Comparison of ENCODE assay signal across 1 cellular context in genomic region chr12:115088995-115089841, GRCh38.
TF ChIP-seq lines count a peak whose summit lies in the region.

No MANE protein-coding gene starts in this region.

TF ChIP-seq in HepG2, 621 proteins besides CTCF, POLR2A, EP300 and RAD21 (continued from another document and continues in another):
- TF ChIP-seq ZNF333 (CRISPR knock-in tag; IDR thresholded peaks at IDR 0.05; ENCODE audit: borderline replicate concordance) (peak; percentile 69; the same call in 1 of the 2 replicates), ZZZ3 (CRISPR knock-in tag; IDR thresholded peaks at IDR 0.05; ENCODE audit: borderline replicate concordance) (no peak), HES4 (CRISPR knock-in tag; IDR thresholded peaks at IDR 0.05; ENCODE audit: borderline replicate concordance) (no peak), ZNF431 (CRISPR knock-in tag; IDR thresholded peaks at IDR 0.05; ENCODE audit: borderline replicate concordance, low read depth) (peak; percentile 74; the same call in 1 of the 2 replicates), ARNT2 (CRISPR knock-in tag; IDR thresholded peaks at IDR 0.05; ENCODE audit: low read depth) (peak; percentile 46), JDP2 (CRISPR knock-in tag; IDR thresholded peaks at IDR 0.05; ENCODE audit: borderline replicate concordance) (no peak; the same call in 1 of the 2 replicates), ZNF75D (CRISPR knock-in tag; IDR thresholded peaks at IDR 0.05; ENCODE audit: borderline replicate concordance) (no peak), ZNF138 (CRISPR knock-in tag; IDR thresholded peaks at IDR 0.05; ENCODE audit: low read depth) (no peak), SMAD1 (CRISPR knock-in tag; IDR thresholded peaks at IDR 0.05; ENCODE audit: borderline replicate concordance, low read depth) (peak; percentile 41; the same call in 1 of the 2 replicates), IRX3 (CRISPR knock-in tag; IDR thresholded peaks at IDR 0.05; ENCODE audit: borderline replicate concordance, low read depth) (peak; percentile 93; the same call in 1 of the 2 replicates), ZNF331 (CRISPR knock-in tag; IDR thresholded peaks at IDR 0.05) (peak; percentile 91), ZNF768 (CRISPR knock-in tag; IDR thresholded peaks at IDR 0.05) (peak; percentile 68; the same call in 1 of the 2 replicates), SMAD3 (CRISPR knock-in tag; IDR thresholded peaks at IDR 0.05) (no peak), ZBTB2 (CRISPR knock-in tag; IDR thresholded peaks at IDR 0.05; ENCODE audit: low read depth) (0 out of 2 replicates have a peak, but pooled peaks have one; percentile 50), PBX3 (CRISPR knock-in tag; IDR thresholded peaks at IDR 0.05; ENCODE audit: borderline replicate concordance) (no peak), ZNF639 (CRISPR knock-in tag; conservative IDR thresholded peaks at IDR 0.05) (0 out of 2 replicates have a peak, but pooled peaks have one; percentile 41), HMG20B (CRISPR knock-in tag; conservative IDR thresholded peaks at IDR 0.05) (peak; percentile 77; the same call in 1 of the 2 replicates), ZMYM3 (CRISPR knock-in tag; IDR thresholded peaks at IDR 0.05) (peak; percentile 94), SRY (CRISPR knock-in tag; IDR thresholded peaks at IDR 0.05) (0 out of 2 replicates have a peak, but pooled peaks have one; percentile 56), BRCA1 (CRISPR knock-in tag; IDR thresholded peaks at IDR 0.05) (peak; percentile 89), ZNF552 (CRISPR knock-in tag; IDR thresholded peaks at IDR 0.05; ENCODE audit: borderline replicate concordance) (no peak; the same call in 1 of the 2 replicates), GATAD2A (CRISPR knock-in tag; IDR thresholded peaks at IDR 0.05) (peak; percentile 91), NFE2L1 (CRISPR knock-in tag; IDR thresholded peaks at IDR 0.05; ENCODE audit: borderline replicate concordance) (no peak), PHF21A (CRISPR knock-in tag; IDR thresholded peaks at IDR 0.05) (peak; percentile 88), THAP8 (CRISPR knock-in tag; IDR thresholded peaks at IDR 0.05; ENCODE audit: borderline replicate concordance) (no peak), ZBTB7A (CRISPR knock-in tag; IDR thresholded peaks at IDR 0.05) (peak; percentile 92), ZFX (CRISPR knock-in tag; IDR thresholded peaks at IDR 0.05; ENCODE audit: low read depth) (peak; percentile 87), LRRFIP1 (CRISPR knock-in tag; conservative IDR thresholded peaks at IDR 0.05) (no peak), ARNTL (CRISPR knock-in tag; IDR thresholded peaks at IDR 0.05) (peak; percentile 89), ZNF496 (CRISPR knock-in tag; IDR thresholded peaks at IDR 0.05; ENCODE audit: insufficient replicate concordance) (no peak), ZBTB3 (CRISPR knock-in tag; IDR thresholded peaks at IDR 0.05; ENCODE audit: borderline replicate concordance, low read depth) (no peak), ZNF746 (CRISPR knock-in tag; IDR thresholded peaks at IDR 0.05) (peak; percentile 80), FOXP1 (IDR thresholded peaks at IDR 0.05) (peak; percentile 64), FOXP1 (CRISPR knock-in tag; IDR thresholded peaks at IDR 0.05) (peak; percentile 97), GZF1 (CRISPR knock-in tag; IDR thresholded peaks at IDR 0.05) (peak; percentile 70; the same call in 1 of the 2 replicates), SCMH1 (CRISPR knock-in tag; IDR thresholded peaks at IDR 0.05; ENCODE audit: borderline replicate concordance) (no peak)
- TF ChIP-seq, protein P1, sequence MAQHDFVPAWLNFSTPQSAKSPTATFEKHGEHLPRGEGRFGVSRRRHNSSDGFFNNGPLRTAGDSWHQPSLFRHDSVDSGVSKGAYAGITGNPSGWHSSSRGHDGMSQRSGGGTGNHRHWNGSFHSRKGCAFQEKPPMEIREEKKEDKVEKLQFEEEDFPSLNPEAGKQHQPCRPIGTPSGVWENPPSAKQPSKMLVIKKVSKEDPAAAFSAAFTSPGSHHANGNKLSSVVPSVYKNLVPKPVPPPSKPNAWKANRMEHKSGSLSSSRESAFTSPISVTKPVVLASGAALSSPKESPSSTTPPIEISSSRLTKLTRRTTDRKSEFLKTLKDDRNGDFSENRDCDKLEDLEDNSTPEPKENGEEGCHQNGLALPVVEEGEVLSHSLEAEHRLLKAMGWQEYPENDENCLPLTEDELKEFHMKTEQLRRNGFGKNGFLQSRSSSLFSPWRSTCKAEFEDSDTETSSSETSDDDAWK (CRISPR knock-in tag; IDR thresholded peaks at IDR 0.05) = no peak
- TF ChIP-seq, protein P2, sequence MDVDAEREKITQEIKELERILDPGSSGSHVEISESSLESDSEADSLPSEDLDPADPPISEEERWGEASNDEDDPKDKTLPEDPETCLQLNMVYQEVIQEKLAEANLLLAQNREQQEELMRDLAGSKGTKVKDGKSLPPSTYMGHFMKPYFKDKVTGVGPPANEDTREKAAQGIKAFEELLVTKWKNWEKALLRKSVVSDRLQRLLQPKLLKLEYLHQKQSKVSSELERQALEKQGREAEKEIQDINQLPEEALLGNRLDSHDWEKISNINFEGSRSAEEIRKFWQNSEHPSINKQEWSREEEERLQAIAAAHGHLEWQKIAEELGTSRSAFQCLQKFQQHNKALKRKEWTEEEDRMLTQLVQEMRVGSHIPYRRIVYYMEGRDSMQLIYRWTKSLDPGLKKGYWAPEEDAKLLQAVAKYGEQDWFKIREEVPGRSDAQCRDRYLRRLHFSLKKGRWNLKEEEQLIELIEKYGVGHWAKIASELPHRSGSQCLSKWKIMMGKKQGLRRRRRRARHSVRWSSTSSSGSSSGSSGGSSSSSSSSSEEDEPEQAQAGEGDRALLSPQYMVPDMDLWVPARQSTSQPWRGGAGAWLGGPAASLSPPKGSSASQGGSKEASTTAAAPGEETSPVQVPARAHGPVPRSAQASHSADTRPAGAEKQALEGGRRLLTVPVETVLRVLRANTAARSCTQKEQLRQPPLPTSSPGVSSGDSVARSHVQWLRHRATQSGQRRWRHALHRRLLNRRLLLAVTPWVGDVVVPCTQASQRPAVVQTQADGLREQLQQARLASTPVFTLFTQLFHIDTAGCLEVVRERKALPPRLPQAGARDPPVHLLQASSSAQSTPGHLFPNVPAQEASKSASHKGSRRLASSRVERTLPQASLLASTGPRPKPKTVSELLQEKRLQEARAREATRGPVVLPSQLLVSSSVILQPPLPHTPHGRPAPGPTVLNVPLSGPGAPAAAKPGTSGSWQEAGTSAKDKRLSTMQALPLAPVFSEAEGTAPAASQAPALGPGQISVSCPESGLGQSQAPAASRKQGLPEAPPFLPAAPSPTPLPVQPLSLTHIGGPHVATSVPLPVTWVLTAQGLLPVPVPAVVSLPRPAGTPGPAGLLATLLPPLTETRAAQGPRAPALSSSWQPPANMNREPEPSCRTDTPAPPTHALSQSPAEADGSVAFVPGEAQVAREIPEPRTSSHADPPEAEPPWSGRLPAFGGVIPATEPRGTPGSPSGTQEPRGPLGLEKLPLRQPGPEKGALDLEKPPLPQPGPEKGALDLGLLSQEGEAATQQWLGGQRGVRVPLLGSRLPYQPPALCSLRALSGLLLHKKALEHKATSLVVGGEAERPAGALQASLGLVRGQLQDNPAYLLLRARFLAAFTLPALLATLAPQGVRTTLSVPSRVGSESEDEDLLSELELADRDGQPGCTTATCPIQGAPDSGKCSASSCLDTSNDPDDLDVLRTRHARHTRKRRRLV (CRISPR knock-in tag; IDR thresholded peaks at IDR 0.05) = no peak
- TF ChIP-seq, protein P3, sequence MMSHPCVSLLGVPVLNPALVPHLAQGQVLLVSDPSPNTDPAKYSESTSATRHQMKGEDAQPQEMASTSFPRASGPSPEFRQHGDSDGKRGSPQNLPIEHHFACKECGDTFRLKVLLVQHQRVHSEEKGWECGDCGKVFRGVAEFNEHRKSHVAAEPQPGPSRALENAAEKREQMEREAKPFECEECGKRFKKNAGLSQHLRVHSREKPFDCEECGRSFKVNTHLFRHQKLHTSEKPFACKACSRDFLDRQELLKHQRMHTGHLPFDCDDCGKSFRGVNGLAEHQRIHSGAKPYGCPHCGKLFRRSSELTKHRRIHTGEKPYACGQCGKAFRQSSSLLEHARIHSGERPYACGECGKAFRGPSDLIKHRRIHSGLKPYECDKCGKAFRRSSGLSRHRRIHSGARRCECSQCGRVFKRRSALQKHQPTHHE (CRISPR knock-in tag; IDR thresholded peaks at IDR 0.05; ENCODE audit: borderline replicate concordance) = no peak
- TF ChIP-seq, protein P4, sequence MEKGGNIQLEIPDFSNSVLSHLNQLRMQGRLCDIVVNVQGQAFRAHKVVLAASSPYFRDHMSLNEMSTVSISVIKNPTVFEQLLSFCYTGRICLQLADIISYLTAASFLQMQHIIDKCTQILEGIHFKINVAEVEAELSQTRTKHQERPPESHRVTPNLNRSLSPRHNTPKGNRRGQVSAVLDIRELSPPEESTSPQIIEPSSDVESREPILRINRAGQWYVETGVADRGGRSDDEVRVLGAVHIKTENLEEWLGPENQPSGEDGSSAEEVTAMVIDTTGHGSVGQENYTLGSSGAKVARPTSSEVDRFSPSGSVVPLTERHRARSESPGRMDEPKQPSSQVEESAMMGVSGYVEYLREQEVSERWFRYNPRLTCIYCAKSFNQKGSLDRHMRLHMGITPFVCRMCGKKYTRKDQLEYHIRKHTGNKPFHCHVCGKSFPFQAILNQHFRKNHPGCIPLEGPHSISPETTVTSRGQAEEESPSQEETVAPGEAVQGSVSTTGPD (CRISPR knock-in tag; IDR thresholded peaks at IDR 0.05) = 0 out of 2 replicates have a peak, but pooled peaks have one; percentile 44
- TF ChIP-seq, protein P5, sequence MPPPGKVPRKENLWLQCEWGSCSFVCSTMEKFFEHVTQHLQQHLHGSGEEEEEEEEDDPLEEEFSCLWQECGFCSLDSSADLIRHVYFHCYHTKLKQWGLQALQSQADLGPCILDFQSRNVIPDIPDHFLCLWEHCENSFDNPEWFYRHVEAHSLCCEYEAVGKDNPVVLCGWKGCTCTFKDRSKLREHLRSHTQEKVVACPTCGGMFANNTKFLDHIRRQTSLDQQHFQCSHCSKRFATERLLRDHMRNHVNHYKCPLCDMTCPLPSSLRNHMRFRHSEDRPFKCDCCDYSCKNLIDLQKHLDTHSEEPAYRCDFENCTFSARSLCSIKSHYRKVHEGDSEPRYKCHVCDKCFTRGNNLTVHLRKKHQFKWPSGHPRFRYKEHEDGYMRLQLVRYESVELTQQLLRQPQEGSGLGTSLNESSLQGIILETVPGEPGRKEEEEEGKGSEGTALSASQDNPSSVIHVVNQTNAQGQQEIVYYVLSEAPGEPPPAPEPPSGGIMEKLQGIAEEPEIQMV (CRISPR knock-in tag; IDR thresholded peaks at IDR 0.05; ENCODE audit: low read depth) = peak; percentile 83
- TF ChIP-seq, protein P6, sequence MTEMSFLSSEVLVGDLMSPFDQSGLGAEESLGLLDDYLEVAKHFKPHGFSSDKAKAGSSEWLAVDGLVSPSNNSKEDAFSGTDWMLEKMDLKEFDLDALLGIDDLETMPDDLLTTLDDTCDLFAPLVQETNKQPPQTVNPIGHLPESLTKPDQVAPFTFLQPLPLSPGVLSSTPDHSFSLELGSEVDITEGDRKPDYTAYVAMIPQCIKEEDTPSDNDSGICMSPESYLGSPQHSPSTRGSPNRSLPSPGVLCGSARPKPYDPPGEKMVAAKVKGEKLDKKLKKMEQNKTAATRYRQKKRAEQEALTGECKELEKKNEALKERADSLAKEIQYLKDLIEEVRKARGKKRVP (CRISPR knock-in tag; IDR thresholded peaks at IDR 0.05) = peak in 1 of 2 experiments; percentile 57; a peak in 2 of 4 replicates
